In genomic region chrX:119775517-119776238, GRCh38 we compare ENCODE assay signal across 17 cellular contexts. TPM values are rescaled to one million over a fixed set of nuclear protein-coding genes. Genes with fewer than 3 reads are reported as not detected.
DNase-seq lines count a peak whose midpoint lies in the region; ATAC-seq and TF ChIP-seq lines count a peak whose summit lies in the region.
"Had no signal": no experiment of that assay in that cellular context is flagged by ENCODE, and none has a peak within 500 bp of the region (broad histone marks: within the 10 kb centered on the region; RNA-seq: fewer than 3 reads in every experiment).

No MANE protein-coding gene starts in this region.

- peak overlapping the region; percentile 64 to 86 (median 74) for H3K4me2 ChIP-seq in BLaER1 treated with 17β-estradiol and CSF1 and Interleukin-3, amounts not matched to agents 10 nM and 100 nM

- intact Hi-C loops in lower lobe of right lung (cut with DNase I) = no loop called here
- intact Hi-C loops in colonic mucosa (cut with DNase I) = no loop called here

- ATAC-seq in GM18511 (IDR thresholded peaks at IDR 0.05; ENCODE audit: unreplicated experiment) (peak; percentile 69), lower lobe of right lung (peak; percentile 32 to 67), GM21381 (IDR thresholded peaks at IDR 0.05; ENCODE audit: unreplicated experiment) (no peak)
- ATAC-seq: foreskin keratinocyte; stimulated activated naive CD8-positive, alpha-beta T cell treated with anti-CD3 and anti-CD28 coated beads, Interleukin-15, Interleukin-2, amounts not matched to agents 100 U/mL and 50 U/mL, for 24 hours had no signal

- H3K27me3 ChIP-seq in BLaER1 treated with 17β-estradiol and CSF1 and Interleukin-3, amounts not matched to agents 10 nM and 100 nM = no peaks in the 10 kb centered on the region
- H3K27me3 ChIP-seq in lower lobe of right lung (ENCODE audit: low read depth) = no peaks in the 10 kb centered on the region
- H3K27me3 ChIP-seq in colonic mucosa = no peaks in the 10 kb centered on the region
- H3K27me3 ChIP-seq: foreskin keratinocyte had no signal

- DNase-seq in NOMO-1 treated with DMSO at 0.1 percent for 48 hours (lab: John Stamatoyannopoulos, UW; ENCODE audit: unreplicated experiment) = peak; percentile 87
- no peak for DNase-seq in lower lobe of right lung
- no peak for DNase-seq in NCI-H524 treated with DMSO at 0.1 percent for 48 hours (lab: John Stamatoyannopoulos, UW)
- DNase-seq in colonic mucosa = no peak
- no peak for DNase-seq in activated CD4-positive, alpha-beta T cell treated with anti-CD3 and anti-CD28 coated beads for 48 hours
- DNase-seq: activated effector memory CD4-positive, alpha-beta T cell treated with anti-CD3 and anti-CD28 coated beads, Interleukin-2, amount 50 U/mL, for 16 hours; CD4-positive, CD25-positive, alpha-beta regulatory T cell; effector CD8-positive, alpha-beta T cell; foreskin keratinocyte; NCI-H1694 treated with DMSO at 0.1 percent for 48 hours; NCI-H526 treated with DMSO at 0.1 percent for 48 hours; stimulated activated CD4-positive, alpha-beta T cell treated with anti-CD3 and anti-CD28 coated beads, Interleukin-4, amount 100 ng/mL, for 1 hour; stimulated activated naive CD8-positive, alpha-beta T cell treated with anti-CD3 and anti-CD28 coated beads, Interleukin-15, Interleukin-2, amounts not matched to agents 100 U/mL and 50 U/mL, for 24 hours had no signal

- TF ChIP-seq CTCF in lower lobe of right lung (IDR thresholded peaks at IDR 0.05) (no peak), colonic mucosa (IDR thresholded peaks at IDR 0.05) (no peak)

- 0 out of 22 replicates have a peak, but pooled peaks cover 0 to 1% (median 0%) of the 10 kb centered on the region in 11 experiments for H3K9me3 ChIP-seq in BLaER1 treated with 17β-estradiol and CSF1 and Interleukin-3, amounts not matched to agents 10 nM and 100 nM (replicated peaks in 1 of 11)
- H3K9me3 ChIP-seq in lower lobe of right lung (no peaks in the 10 kb centered on the region), colonic mucosa (no peaks in the 10 kb centered on the region)

- peaks cover 0 to 49% (median 16%) of the 10 kb centered on the region in 11 experiments; a peak in 14 of 22 replicates for H4K20me1 ChIP-seq in BLaER1 treated with 17β-estradiol and CSF1 and Interleukin-3, amounts not matched to agents 10 nM and 100 nM

- H3K4me1 ChIP-seq in BLaER1 treated with 17β-estradiol and CSF1 and Interleukin-3, amounts not matched to agents 10 nM and 100 nM = peaks cover 21 to 53% (median 41%) of the 10 kb centered on the region in 10 experiments
- H3K4me1 ChIP-seq in lower lobe of right lung (no peaks in the 10 kb centered on the region), colonic mucosa (no peaks in the 10 kb centered on the region)
- H3K4me1 ChIP-seq: foreskin keratinocyte had no signal

- peak overlapping the region in 10 of 11 experiments; percentile 56 to 83 (median 71); a peak in 21 of 22 replicates for H3K27ac ChIP-seq in BLaER1 treated with 17β-estradiol and CSF1 and Interleukin-3, amounts not matched to agents 10 nM and 100 nM
- H3K27ac ChIP-seq in lower lobe of right lung (no peak overlapping the region), colonic mucosa (no peak overlapping the region)
- H3K27ac ChIP-seq: foreskin keratinocyte had no signal

- peak overlapping the region; percentile 24 to 70 (median 63); a peak in 20 of 22 replicates for H3K9ac ChIP-seq in BLaER1 treated with 17β-estradiol and CSF1 and Interleukin-3, amounts not matched to agents 10 nM and 100 nM
- no peak overlapping the region for H3K9ac ChIP-seq in colonic mucosa (ENCODE audit: low read depth in 2 of 2, low read length in 2 of 2)

- H3K4me3 ChIP-seq in BLaER1 treated with 17β-estradiol and CSF1 and Interleukin-3, amounts not matched to agents 10 nM and 100 nM = peak overlapping the region in 4 of 10 experiments; percentile 0 to 30 (median 26); a peak in 3 of 20 replicates
- no peak overlapping the region for H3K4me3 ChIP-seq in lower lobe of right lung
- H3K4me3 ChIP-seq in colonic mucosa = no peak overlapping the region

- H3K36me3 ChIP-seq in BLaER1 treated with 17β-estradiol and CSF1 and Interleukin-3, amounts not matched to agents 10 nM and 100 nM = peaks cover 0 to 10% (median 0%) of the 10 kb centered on the region in 11 experiments; a peak in 4 of 22 replicates
- H3K36me3 ChIP-seq in lower lobe of right lung (no peaks in the 10 kb centered on the region), colonic mucosa (no peaks in the 10 kb centered on the region)

RNA-seq across cellular contexts. Expression of gene RPL39, which starts 15.8 kb away (rescaled TPM):
- 1,325 TPM for total RNA-seq in lower lobe of right lung
- total RNA-seq in colonic mucosa = 1,000 to 10,000 TPM; 1,267 to 1,593 TPM

RNA-seq across cellular contexts. Expression of gene SOWAHD, which starts 17.3 kb away (rescaled TPM):
- 9.6 TPM for total RNA-seq in lower lobe of right lung
- total RNA-seq in colonic mucosa = 1 to 10 TPM; 3.2 to 4.9 TPM
- total RNA-seq: CD4-positive, CD25-positive, alpha-beta regulatory T cell; SK-MEL-5 had no signal

Comparison
In these comparisons a context has a peak if more than half of its experiments do, and no peak if none do; other contexts are left out.
1. H3K27ac ChIP-seq: peak in BLaER1 treated with 17β-estradiol and CSF1 and Interleukin-3, amounts not matched to agents 10 nM and 100 nM (10 of 11); none in lower lobe of right lung (single experiment) and colonic mucosa (single experiment).
2. H3K9ac ChIP-seq: peak in BLaER1 treated with 17β-estradiol and CSF1 and Interleukin-3, amounts not matched to agents 10 nM and 100 nM (11 of 11); none in colonic mucosa (0 of 2).